23 cellular contexts compared by ENCODE assay signal in genomic region chr2:62016957-62017356, GRCh38.
"Had no signal": no experiment of that assay in that cellular context is flagged by ENCODE, and none has a peak within 500 bp of the region (broad histone marks: within the 10 kb centered on the region; RNA-seq: fewer than 3 reads in every experiment).

No MANE protein-coding gene starts in this region.

- H3K36me3 ChIP-seq: breast epithelium, ovary, right lobe of liver, thoracic aorta, uterus had no signal

- H3K9me3 ChIP-seq: breast epithelium, heart left ventricle, ovary, right lobe of liver, thoracic aorta, uterus had no signal

- H3K27me3 ChIP-seq: breast epithelium, foreskin keratinocyte, heart left ventricle, ovary, right lobe of liver, uterus had no signal

- H3K4me1 ChIP-seq: foreskin keratinocyte, uterus had no signal

- ATAC-seq: activated CD8-positive, alpha-beta memory T cell treated with anti-CD3 and anti-CD28 coated beads, Interleukin-2, amount 10 ng/mL, durations not matched to agents 7 days and 5 days; activated CD8-positive, alpha-beta T cell treated with anti-CD3 and anti-CD28 coated beads, Interleukin-2, amount 10 ng/mL, durations not matched to agents 7 days and 5 days; activated naive CD4-positive, alpha-beta T cell treated with anti-CD3 and anti-CD28 coated beads, Interleukin-2, amount 50 U/mL, for 72 hours; activated T-cell treated with anti-CD3 and anti-CD28 coated beads, Interleukin-2, amount 50 U/mL, for 72 hours; esophagus mucosa; foreskin keratinocyte; heart left ventricle; left ventricle myocardium superior; right lobe of liver; stimulated activated effector memory CD8-positive, alpha-beta T cell treated with anti-CD3 and anti-CD28 coated beads, Interleukin-12 subunit alpha, Interleukin-12 subunit beta, amount 100 ng/mL, for 72 hours had no signal

- DNase-seq: activated B cell treated with CpG ODN at 0.5 μM for 24 hours; activated CD4-positive, alpha-beta T cell treated with anti-CD3 and anti-CD28 coated beads, Interleukin-2, amount 50 U/mL, for 1 hour; activated CD8-positive, alpha-beta memory T cell treated with anti-CD3 and anti-CD28 coated beads, Interleukin-2, amount 10 ng/mL, durations not matched to agents 7 days and 5 days; activated CD8-positive, alpha-beta T cell treated with anti-CD3 and anti-CD28 coated beads, Interleukin-2, amount 10 ng/mL, durations not matched to agents 7 days and 5 days; activated naive CD4-positive, alpha-beta T cell; activated T-cell treated with anti-CD3 and anti-CD28 coated beads for 4 hours; activated T-cell treated with anti-CD3 and anti-CD28 coated beads, Interleukin-2, amount 50 U/mL, for 72 hours; central memory CD4-positive, alpha-beta T cell; endodermal cell; foreskin keratinocyte; heart left ventricle; left ventricle myocardium superior; nephron progenitor cell; ovary; right lobe of liver; stimulated activated CD4-positive, alpha-beta T cell treated with anti-CD3 and anti-CD28 coated beads, Interleukin-4, amount 100 ng/mL, for 24 hours; T-helper 9 cell; uterus had no signal

- H3K4me3 ChIP-seq: breast epithelium, heart left ventricle, ovary, right lobe of liver, thoracic aorta, uterus had no signal

- H3K27ac ChIP-seq: breast epithelium, foreskin keratinocyte, heart left ventricle, ovary, right lobe of liver, thoracic aorta had no signal
